Comparison of ENCODE assay signal across 21 cellular contexts in genomic region chr19:10670187-10670586, GRCh38. TPM values are rescaled to one million over a fixed set of nuclear protein-coding genes. Genes with fewer than 3 reads are reported as not detected.
DNase-seq lines count a peak whose midpoint lies in the region; ATAC-seq and TF ChIP-seq lines count a peak whose summit lies in the region.
"Had no signal": no experiment of that assay in that cellular context is flagged by ENCODE, and none has a peak within 500 bp of the region (broad histone marks: within the 10 kb centered on the region; RNA-seq: fewer than 3 reads in every experiment).

No MANE protein-coding gene starts in this region.

- H3K4me3 Mint-ChIP-seq in activated T-helper 17 cell treated with anti-CD3 and anti-CD28 coated beads, Interleukin-2, amount 50 U/mL, for 72 hours: no peak overlapping the region
- no peak overlapping the region for H3K4me3 Mint-ChIP-seq in stimulated activated memory B cell treated with anti-CD40 and anti-IgM and Interleukin-4, amounts not matched to agents 10 μg/mL and 1 μg/mL and 100 μg/mL, for 72 hours
- H3K4me3 Mint-ChIP-seq: activated naive CD8-positive, alpha-beta T cell treated with anti-CD3 and anti-CD28 coated beads, Interleukin-2, amount 10 ng/mL, durations not matched to agents 7 days and 5 days; dendritic cell treated with granulocyte-macrophage colony-stimulating factor and Interleukin-4, amounts not matched to agents 40 ng/mL and 50 ng/mL, for 4 days had no signal

- CTCF ChIA-PET in OCI-LY7 (lab: Charles Lee; ENCODE audit: unreplicated experiment): no interaction called here

- no peaks in the 10 kb centered on the region for H3K9me2 ChIP-seq in OCI-LY7 (ENCODE audit: insufficient read depth, low read length)

- H3K4me2 ChIP-seq in OCI-LY7 (ENCODE audit: low read length): no peak overlapping the region

- H3K9me3 Mint-ChIP-seq in activated T-helper 17 cell treated with anti-CD3 and anti-CD28 coated beads, Interleukin-2, amount 50 U/mL, for 72 hours: no peaks in the 10 kb centered on the region
- H3K9me3 Mint-ChIP-seq in stimulated activated memory B cell treated with anti-CD40 and anti-IgM and Interleukin-4, amounts not matched to agents 10 μg/mL and 1 μg/mL and 100 μg/mL, for 72 hours: no peaks in the 10 kb centered on the region
- H3K9me3 Mint-ChIP-seq: activated naive CD8-positive, alpha-beta T cell treated with anti-CD3 and anti-CD28 coated beads, Interleukin-2, amount 10 ng/mL, durations not matched to agents 7 days and 5 days; activated T-helper 2 cell treated with anti-CD3 and anti-CD28 coated beads, Interferon-gamma antibody, Interleukin-2, Interleukin-4, amounts not matched to agents 10 μg/mL and 5 μg/mL and 100 μg/mL, durations not matched to agents 14 hours and 24 hours and 36 hours; CD8-positive, alpha-beta memory T cell; dendritic cell treated with granulocyte-macrophage colony-stimulating factor and Interleukin-4, amounts not matched to agents 40 ng/mL and 50 ng/mL, for 4 days had no signal

- peaks cover 98% of the 10 kb centered on the region for H3K79me2 ChIP-seq in OCI-LY7 (ENCODE audit: insufficient read depth, low read depth, low read length)

- H2AFZ ChIP-seq in OCI-LY7 (ENCODE audit: low read length): no peak overlapping the region

- peaks cover 37% of the 10 kb centered on the region for H3K36me3 ChIP-seq in right atrium auricular region
- peaks cover 98% of the 10 kb centered on the region for H3K36me3 ChIP-seq in OCI-LY7 (ENCODE audit: insufficient read depth, low read length)

- peak overlapping the region; percentile 70 for H3K27ac Mint-ChIP-seq in activated T-helper 17 cell treated with anti-CD3 and anti-CD28 coated beads, Interleukin-2, amount 50 U/mL, for 72 hours
- peak overlapping the region; percentile 71 for H3K27ac Mint-ChIP-seq in stimulated activated memory B cell treated with anti-CD40 and anti-IgM and Interleukin-4, amounts not matched to agents 10 μg/mL and 1 μg/mL and 100 μg/mL, for 72 hours
- H3K27ac Mint-ChIP-seq: activated naive CD8-positive, alpha-beta T cell treated with anti-CD3 and anti-CD28 coated beads, Interleukin-2, amount 10 ng/mL, durations not matched to agents 7 days and 5 days; activated T-helper 2 cell treated with anti-CD3 and anti-CD28 coated beads, Interferon-gamma antibody, Interleukin-2, Interleukin-4, amounts not matched to agents 10 μg/mL and 5 μg/mL and 100 μg/mL, durations not matched to agents 14 hours and 24 hours and 36 hours had no signal

- no peak overlapping the region for H3K4me3 ChIP-seq in right atrium auricular region
- no peak overlapping the region for H3K4me3 ChIP-seq in fibroblast of villous mesenchyme (ENCODE audit: low read depth, low read length)
- H3K4me3 ChIP-seq in OCI-LY7 (ENCODE audit: low read depth, low read length, poor library complexity, severe bottlenecking): no peak overlapping the region
- H3K4me3 ChIP-seq: body of pancreas, thyroid gland had no signal

- H3K27ac ChIP-seq in right atrium auricular region (peak overlapping the region in 1 of 2 donors; percentile 39), OCI-LY7 (ENCODE audit: low read depth, low read length, poor library complexity, severe bottlenecking) (no peak overlapping the region)
- H3K27ac ChIP-seq: body of pancreas, thyroid gland had no signal

- no peaks in the 10 kb centered on the region for H3K27me3 ChIP-seq in right atrium auricular region
- H3K27me3 ChIP-seq: body of pancreas, thyroid gland had no signal

- no peaks in the 10 kb centered on the region for H3K27me3 Mint-ChIP-seq in activated T-helper 17 cell treated with anti-CD3 and anti-CD28 coated beads, Interleukin-2, amount 50 U/mL, for 72 hours
- no peaks in the 10 kb centered on the region for H3K27me3 Mint-ChIP-seq in stimulated activated memory B cell treated with anti-CD40 and anti-IgM and Interleukin-4, amounts not matched to agents 10 μg/mL and 1 μg/mL and 100 μg/mL, for 72 hours
- H3K27me3 Mint-ChIP-seq: activated naive CD8-positive, alpha-beta T cell treated with anti-CD3 and anti-CD28 coated beads, Interleukin-2, amount 10 ng/mL, durations not matched to agents 7 days and 5 days; dendritic cell treated with granulocyte-macrophage colony-stimulating factor and Interleukin-4, amounts not matched to agents 40 ng/mL and 50 ng/mL, for 4 days had no signal

- TF ChIP-seq CTCF in right atrium auricular region (IDR thresholded peaks at IDR 0.05): no peak
- TF ChIP-seq CTCF in fibroblast of villous mesenchyme (IDR thresholded peaks at IDR 0.05; ENCODE audit: insufficient read depth, low read depth, low read length): no peak
- TF ChIP-seq CTCF in OCI-LY7 (conservative IDR thresholded peaks at IDR 0.05; ENCODE audit: low read length): no peak

- POLR2A ChIA-PET in OCI-LY7 (lab: Charles Lee): no interaction called here

- peaks cover 82% of the 10 kb centered on the region for H3K36me3 Mint-ChIP-seq in activated T-helper 17 cell treated with anti-CD3 and anti-CD28 coated beads, Interleukin-2, amount 50 U/mL, for 72 hours (ENCODE audit: low read depth)
- H3K36me3 Mint-ChIP-seq in stimulated activated memory B cell treated with anti-CD40 and anti-IgM and Interleukin-4, amounts not matched to agents 10 μg/mL and 1 μg/mL and 100 μg/mL, for 72 hours: peaks cover 23% of the 10 kb centered on the region

- peaks cover 12% of the 10 kb centered on the region for H3K4me1 Mint-ChIP-seq in activated T-helper 17 cell treated with anti-CD3 and anti-CD28 coated beads, Interleukin-2, amount 50 U/mL, for 72 hours
- peaks cover 48% of the 10 kb centered on the region for H3K4me1 Mint-ChIP-seq in stimulated activated memory B cell treated with anti-CD40 and anti-IgM and Interleukin-4, amounts not matched to agents 10 μg/mL and 1 μg/mL and 100 μg/mL, for 72 hours

- peaks cover 31% of the 10 kb centered on the region for H4K20me1 ChIP-seq in OCI-LY7 (ENCODE audit: insufficient read depth, low read length)

- peaks cover 0 to 42% of the 10 kb centered on the region in 2 donors for H3K4me1 ChIP-seq in right atrium auricular region
- peaks cover 22% of the 10 kb centered on the region for H3K4me1 ChIP-seq in OCI-LY7 (ENCODE audit: insufficient read depth, low read length, poor library complexity, severe bottlenecking)

- peak; percentile 55 for ATAC-seq in Right ventricle myocardium superior (ENCODE audit: poor library complexity)
- no peak for ATAC-seq in activated T-helper 17 cell treated with anti-CD3 and anti-CD28 coated beads, Interleukin-2, amount 50 U/mL, for 72 hours (replicated peaks)
- ATAC-seq in stimulated activated memory B cell treated with anti-CD40 and anti-IgM and Interleukin-4, amounts not matched to agents 10 μg/mL and 1 μg/mL and 100 μg/mL, for 72 hours: no peak
- ATAC-seq in GM19395 (IDR thresholded peaks at IDR 0.05; ENCODE audit: unreplicated experiment): no peak
- ATAC-seq: activated CD4-positive, CD25-positive, alpha-beta regulatory T cell treated with anti-CD3 and anti-CD28 coated beads, Interleukin-2, amount 50 U/mL, for 24 hours; body of pancreas; SK-N-SH treated with all-trans-retinoic acid at 6 μM for 48 hours had no signal

- BruUV-seq in OCI-LY7 (replicated peaks; lab: Mats Ljungman, UMichigan): no TSS peak

- intact Hi-C loops in Right ventricle myocardium superior (cut with DNase I) (no loop called here), OCI-LY7 (cut with micrococcal nuclease; ENCODE audit: unreplicated experiment) (no loop called here)

- DNase-seq in Right ventricle myocardium superior (no peak), right atrium auricular region (ENCODE audit: low spot score) (no peak), fibroblast of villous mesenchyme (ENCODE audit: low read depth) (peak; percentile 81), OCI-LY7 (ENCODE audit: low spot score) (no peak)
- no peak for DNase-seq in NK-92 treated with Interleukin-12 subunit alpha and Interleukin-12 subunit beta, amount 100 ng/mL, for 24 hours (lab: John Stamatoyannopoulos, UW)
- DNase-seq: activated naive CD8-positive, alpha-beta T cell treated with anti-CD3 and anti-CD28 coated beads, Interleukin-2, amount 10 ng/mL, durations not matched to agents 7 days and 5 days; body of pancreas; CD8-positive, alpha-beta memory T cell; DMS79; Karpas-422; mammary epithelial cell; NCI-H2081 treated with DMSO at 0.1 percent for 48 hours; stimulated activated naive CD4-positive, alpha-beta T cell; thyroid gland had no signal

- H3K9me3 ChIP-seq in right atrium auricular region (no peaks in the 10 kb centered on the region), OCI-LY7 (ENCODE audit: low read length) (no peaks in the 10 kb centered on the region)
- H3K9me3 ChIP-seq: body of pancreas, thyroid gland had no signal

RNA-seq across cellular contexts. Expression of gene ILF3, which starts 16.0 kb away (rescaled TPM):
- total RNA-seq in Right ventricle myocardium superior (91.7 TPM), right atrium auricular region (10 to 100 TPM; 59.2 to 75.1 TPM), fibroblast of villous mesenchyme (121 and 136 TPM in 2 replicates), OCI-LY7 (2022) (553 and 569 TPM in 2 replicates)
- 100 to 1,000 TPM; 286 to 439 TPM for total RNA-seq in activated T-helper 17 cell treated with anti-CD3 and anti-CD28 coated beads, Interleukin-2, amount 50 U/mL, for 72 hours
- 308 and 347 TPM in 2 replicates for total RNA-seq in OCI-LY7 (2014; rRNA removed; shearing (Covaris generic))

RNA-seq across cellular contexts. Expression of gene QTRT1, which starts 31.1 kb away (rescaled TPM):
- total RNA-seq in Right ventricle myocardium superior (24.8 TPM), right atrium auricular region (10 to 100 TPM; 15.2 to 15.8 TPM), fibroblast of villous mesenchyme (20.6 and 25.5 TPM in 2 replicates), OCI-LY7 (2022) (42.5 and 59.7 TPM in 2 replicates)
- total RNA-seq in activated T-helper 17 cell treated with anti-CD3 and anti-CD28 coated beads, Interleukin-2, amount 50 U/mL, for 72 hours: 10 to 100 TPM; 36.9 to 61.3 TPM
- 30.8 and 39.8 TPM in 2 replicates for total RNA-seq in OCI-LY7 (2014; rRNA removed; shearing (Covaris generic))

RNA-seq across cellular contexts. Expression of gene SLC44A2, which starts 44.8 kb away (rescaled TPM):
- total RNA-seq in Right ventricle myocardium superior: 62.3 TPM
- 10 to 100 TPM; 91.3 to 96.2 TPM for total RNA-seq in right atrium auricular region
- total RNA-seq in activated T-helper 17 cell treated with anti-CD3 and anti-CD28 coated beads, Interleukin-2, amount 50 U/mL, for 72 hours: 10 to 100 TPM; 64.8 to 84.9 TPM
- 81.8 and 88.5 TPM in 2 replicates for total RNA-seq in fibroblast of villous mesenchyme
- 104 and 115 TPM in 2 replicates for total RNA-seq in OCI-LY7 (2014; rRNA removed; shearing (Covaris generic))
- 197 and 248 TPM in 2 replicates for total RNA-seq in OCI-LY7 (2022)

RNA-seq across cellular contexts. Expression of gene DNM2, which starts 47.7 kb away (rescaled TPM):
- total RNA-seq in Right ventricle myocardium superior: 180 TPM
- 100 to 1,000 TPM; 111 to 144 TPM for total RNA-seq in right atrium auricular region
- total RNA-seq in activated T-helper 17 cell treated with anti-CD3 and anti-CD28 coated beads, Interleukin-2, amount 50 U/mL, for 72 hours: 100 to 1,000 TPM; 185 to 209 TPM
- total RNA-seq in fibroblast of villous mesenchyme: 101 and 107 TPM in 2 replicates
- total RNA-seq in OCI-LY7 (2014; rRNA removed; shearing (Covaris generic)): 108 and 139 TPM in 2 replicates
- 165 and 180 TPM in 2 replicates for total RNA-seq in OCI-LY7 (2022)
